In genomic region chr2:221422516-221423211, GRCh38 we compare ENCODE assay signal across 18 cellular contexts.
DNase-seq lines count a peak whose midpoint lies in the region; ATAC-seq and TF ChIP-seq lines count a peak whose summit lies in the region.
"Had no signal": no experiment of that assay in that cellular context is flagged by ENCODE, and none has a peak within 500 bp of the region (broad histone marks: within the 10 kb centered on the region; RNA-seq: fewer than 3 reads in every experiment).

No MANE protein-coding gene starts in this region.

- H3K4me1 ChIP-seq in SJSA1 (replicated peaks): peaks cover 15% of the 10 kb centered on the region
- peaks cover 6% of the 10 kb centered on the region for H3K4me1 ChIP-seq in neural progenitor cell
- H3K4me1 ChIP-seq in colonic mucosa: no peaks in the 10 kb centered on the region
- H3K4me1 ChIP-seq in right lobe of liver: no peaks in the 10 kb centered on the region

- no peak overlapping the region for H2AFZ ChIP-seq in neural progenitor cell (replicated peaks)
- H2AFZ ChIP-seq: GM23338 had no signal

- no peak overlapping the region for H3K4me3 Mint-ChIP-seq in neural progenitor cell
- H3K4me3 Mint-ChIP-seq: CD4-positive, CD25-positive, alpha-beta regulatory T cell; GM23338 had no signal

- TF ChIP-seq CTCF in epithelial cell of esophagus (IDR thresholded peaks at IDR 0.05; ENCODE audit: insufficient read depth, low read depth, low read length, missing control alignments) (no peak), neural progenitor cell (IDR thresholded peaks at IDR 0.05) (no peak), colonic mucosa (IDR thresholded peaks at IDR 0.05) (no peak), right lobe of liver (IDR thresholded peaks at IDR 0.05) (no peak)

- H3K27ac Mint-ChIP-seq in neural progenitor cell: no peak overlapping the region
- H3K27ac Mint-ChIP-seq: GM23338 had no signal

- intact Hi-C loops in colonic mucosa (cut with DNase I) (no loop called here), right lobe of liver (cut with DNase I) (no loop called here)

- DNase-seq in HCEC 1CT (peak; percentile 52), SJSA1 (ENCODE audit: low read depth in 1 of 2, low spot score in 2 of 2) (peak in 1 of 2 experiments; percentile 51), epithelial cell of esophagus (ENCODE audit: low read depth) (peak; percentile 18), neural progenitor cell (ENCODE audit: low spot score) (no peak), HPDE6-E6E7 (ENCODE audit: extremely low spot score) (no peak), colonic mucosa (no peak), right lobe of liver (no peak)
- DNase-seq: AML-193; CD4-positive, CD25-positive, alpha-beta regulatory T cell; DMS79 treated with DMSO at 0.1 percent for 48 hours; NCI-H1092 treated with DMSO at 0.1 percent for 48 hours; NCI-H187 treated with DMSO at 0.1 percent for 48 hours; NCI-H774 had no signal

- no peaks in the 10 kb centered on the region for H3K36me3 ChIP-seq in SJSA1
- H3K36me3 ChIP-seq in neural progenitor cell: peaks cover 54% of the 10 kb centered on the region
- H3K36me3 ChIP-seq in colonic mucosa: no peaks in the 10 kb centered on the region
- no peaks in the 10 kb centered on the region for H3K36me3 ChIP-seq in right lobe of liver
- H3K36me3 ChIP-seq: MG63 had no signal

- H3K27ac ChIP-seq in SJSA1 (peak overlapping the region; percentile 54), neural progenitor cell (peak overlapping the region; percentile 14), colonic mucosa (no peak overlapping the region), right lobe of liver (no peak overlapping the region)
- H3K27ac ChIP-seq: KMS-11 had no signal

- H3K4me3 ChIP-seq in SJSA1 (no peak overlapping the region), epithelial cell of esophagus (ENCODE audit: low read length) (no peak overlapping the region), neural progenitor cell (no peak overlapping the region), colonic mucosa (no peak overlapping the region), right lobe of liver (no peak overlapping the region)
- H3K4me3 ChIP-seq: GM23338, MG63 had no signal

- no peak for TF ChIP-seq POLR2A in right lobe of liver (IDR thresholded peaks at IDR 0.05)

- H3K79me2 ChIP-seq in neural progenitor cell (ENCODE audit: low read depth): peaks cover 91% of the 10 kb centered on the region

- no peak for ATAC-seq in right lobe of liver
- ATAC-seq: GM23338, Panc1, Right ventricle myocardium inferior had no signal

- H3K27me3 Mint-ChIP-seq in neural progenitor cell (ENCODE audit: insufficient read depth, low read depth): no peaks in the 10 kb centered on the region

- H3K36me3 Mint-ChIP-seq in neural progenitor cell: peaks cover 61% of the 10 kb centered on the region

- peaks cover 36% of the 10 kb centered on the region for H3K4me1 Mint-ChIP-seq in neural progenitor cell
- H3K4me1 Mint-ChIP-seq: GM23338 had no signal

- H3K9me3 ChIP-seq in SJSA1 (replicated peaks): no peaks in the 10 kb centered on the region
- H3K9me3 ChIP-seq in neural progenitor cell (ENCODE audit: low read depth): no peaks in the 10 kb centered on the region
- H3K9me3 ChIP-seq in colonic mucosa: no peaks in the 10 kb centered on the region
- H3K9me3 ChIP-seq in right lobe of liver: no peaks in the 10 kb centered on the region
- H3K9me3 ChIP-seq: MG63 had no signal

- H3K27me3 ChIP-seq in SJSA1 (replicated peaks) (no peaks in the 10 kb centered on the region), neural progenitor cell (no peaks in the 10 kb centered on the region), colonic mucosa (no peaks in the 10 kb centered on the region), right lobe of liver (no peaks in the 10 kb centered on the region)
- H3K27me3 ChIP-seq: MG63 had no signal

- H3K4me2 ChIP-seq in neural progenitor cell: no peak overlapping the region
- H3K4me2 ChIP-seq: GM23338, KMS-11 had no signal

- H3K9ac ChIP-seq in neural progenitor cell (no peak overlapping the region), colonic mucosa (ENCODE audit: low read depth in 2 of 2, low read length in 2 of 2) (no peak overlapping the region)
- H3K9ac ChIP-seq: KMS-11 had no signal

- WGBS in right lobe of liver (ENCODE audit: insufficient coverage, low coverage, low lambda C conversion rate, missing lambda C conversion rate): 75% methylated on average over 4 of the region's 4 CpGs

- H4K20me1 ChIP-seq in neural progenitor cell (ENCODE audit: low read depth): peaks cover 100% of the 10 kb centered on the region

- H3F3A ChIP-seq in neural progenitor cell (ENCODE audit: low read depth): peaks cover 49% of the 10 kb centered on the region

- no peaks in the 10 kb centered on the region for H3K9me3 Mint-ChIP-seq in neural progenitor cell
- H3K9me3 Mint-ChIP-seq: GM23338 had no signal

Comparison
In these comparisons a context has a peak if more than half of its experiments do, and no peak if none do; other contexts are left out.
1. DNase-seq: peak in HCEC 1CT (single experiment) and epithelial cell of esophagus (single experiment); none in neural progenitor cell (single experiment), HPDE6-E6E7 (single experiment), colonic mucosa (single experiment) and right lobe of liver (0 of 3).
2. H3K27ac ChIP-seq: peak in SJSA1 (single experiment) and neural progenitor cell (single experiment); none in colonic mucosa (single experiment) and right lobe of liver (0 of 3).